ENCODE assay signal across 35 cellular contexts in the genomic region with DNA sequence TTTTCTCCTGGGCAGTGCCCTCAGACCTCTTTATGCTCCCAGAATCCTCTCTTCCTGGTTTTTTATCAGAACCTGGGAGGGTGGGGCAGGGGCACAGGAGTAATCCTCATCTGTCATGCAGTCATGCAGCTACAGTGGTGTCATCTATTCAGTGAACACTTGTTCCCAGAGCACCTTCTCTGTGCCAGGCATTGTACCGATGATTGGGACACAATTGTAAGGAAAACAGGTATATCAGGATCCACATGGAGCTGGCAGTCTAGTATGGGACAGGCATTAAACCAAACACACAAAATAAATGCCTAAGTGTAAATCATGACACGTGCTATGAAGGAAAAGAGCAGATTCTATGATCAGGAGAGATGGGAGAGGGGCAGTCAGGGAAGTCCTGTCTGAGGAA.
"Had no signal": no experiment of that assay in that cellular context is flagged by ENCODE, and none has a peak within 500 bp of the region (broad histone marks: within the 10 kb centered on the region; RNA-seq: fewer than 3 reads in every experiment).

No MANE protein-coding gene starts in this region.

- DNase-seq: Karpas-422, Kasumi-1, KBM-7, KG1, MG63, MM.1S, MV-4-11, NCI-H1048, NCI-H1092, NCI-H1092 treated with DMSO at 0.1 percent for 48 hours, NCI-H1105 treated with DMSO at 0.1 percent for 48 hours, NCI-H1417, NCI-H1417 treated with DMSO at 0.1 percent for 48 hours, NCI-H1436, NCI-H1436 treated with DMSO at 0.1 percent for 48 hours, NCI-H146, NCI-H1694, NCI-H1694 treated with DMSO at 0.1 percent for 48 hours, NCI-H187, NCI-H187 treated with DMSO at 0.1 percent for 48 hours, NCI-H1930, NCI-H2029, NCI-H2029 treated with DMSO at 0.1 percent for 48 hours, NCI-H2081, NCI-H2081 treated with DMSO at 0.1 percent for 48 hours, NCI-H2107, NCI-H2171, NCI-H2171 treated with DMSO at 0.1 percent for 48 hours, NCI-H2227 treated with DMSO at 0.1 percent for 48 hours, NCI-H226, NCI-H345, NCI-H446, NCI-H446 treated with DMSO at 0.1 percent for 48 hours, NCI-H510A, NCI-H510A treated with DMSO at 0.1 percent for 48 hours had no signal

- H3K4me3 ChIP-seq: MG63 had no signal
